ENCODE assay signal across 8 cellular contexts in genomic region chr12:47812797-47813490, GRCh38. TPM values are rescaled to one million over a fixed set of nuclear protein-coding genes. Genes with fewer than 3 reads are reported as not detected.
DNase-seq lines count a peak whose midpoint lies in the region; ATAC-seq lines count a peak whose summit lies in the region.

No MANE protein-coding gene starts in this region.

- H2AFZ ChIP-seq in Karpas-422 (ENCODE audit: low read length): no peak overlapping the region

- H3K27ac Mint-ChIP-seq in central memory CD8-positive, alpha-beta T cell (ENCODE audit: low read depth): peak overlapping the region; percentile 84

- H3K4me1 Mint-ChIP-seq in central memory CD8-positive, alpha-beta T cell: peaks cover 89% of the 10 kb centered on the region

- H3K9ac ChIP-seq in Karpas-422 (ENCODE audit: low read length): peak overlapping the region; percentile 91

- H3K4me1 ChIP-seq in Karpas-422 (ENCODE audit: low read length): peaks cover 94% of the 10 kb centered on the region

- H3K9me3 Mint-ChIP-seq in central memory CD8-positive, alpha-beta T cell: no peaks in the 10 kb centered on the region

- H3K4me3 Mint-ChIP-seq in central memory CD8-positive, alpha-beta T cell: peak overlapping the region; percentile 84

- H4K20me1 ChIP-seq in Karpas-422 (ENCODE audit: insufficient read depth, low read depth, low read length): no peaks in the 10 kb centered on the region

- H3K4me3 ChIP-seq in Karpas-422 (ENCODE audit: low read length): peak overlapping the region; percentile 75

- H3K27ac ChIP-seq in Karpas-422 (ENCODE audit: low read length): peak overlapping the region; percentile 98

- no peaks in the 10 kb centered on the region for H3K9me3 ChIP-seq in Karpas-422 (ENCODE audit: low read length)

- H3K27me3 ChIP-seq in Karpas-422 (ENCODE audit: low read length): no peaks in the 10 kb centered on the region

- peaks cover 8% of the 10 kb centered on the region for H3K36me3 Mint-ChIP-seq in central memory CD8-positive, alpha-beta T cell (ENCODE audit: insufficient read depth)

- no peaks in the 10 kb centered on the region for H3K36me3 ChIP-seq in Karpas-422 (ENCODE audit: insufficient read depth, low read length)

- no peaks in the 10 kb centered on the region for H3K9me2 ChIP-seq in Karpas-422 (replicated peaks; ENCODE audit: insufficient read depth, low read length)

- ATAC-seq in GM21786 (IDR thresholded peaks at IDR 0.05; ENCODE audit: unreplicated experiment): peak; percentile 55
- ATAC-seq in central memory CD8-positive, alpha-beta T cell (replicated peaks; ENCODE audit: extremely low read depth, poor library complexity, severe bottlenecking): peak; percentile 76
- peak; percentile 65 for ATAC-seq in left lobe of liver

- DNase-seq in Daoy (ENCODE audit: low read depth): peak; percentile 94
- peak; percentile 96 for DNase-seq in Karpas-422
- peak; percentile 84 for DNase-seq in activated CD4-positive, CD25-positive, alpha-beta regulatory T cell treated with anti-CD3 and anti-CD28 coated beads, Interleukin-2, amount 50 U/mL, for 72 hours
- peak; percentile 59 to 74 for DNase-seq in central memory CD8-positive, alpha-beta T cell (ENCODE audit: low spot score in 2 of 2)
- peak; percentile 61 for DNase-seq in left lobe of liver (ENCODE audit: low spot score)
- DNase-seq in stimulated activated CD4-positive, alpha-beta T cell treated with anti-CD3 and anti-CD28 coated beads, Interleukin-2, amount 100 ng/mL, for 4 hours (ENCODE audit: low read depth): peak; percentile 94
- no peak for DNase-seq in NCI-H1417 (lab: John Stamatoyannopoulos, UW)

- H3K79me2 ChIP-seq in Karpas-422 (ENCODE audit: low read length): peaks cover 94% of the 10 kb centered on the region

- no peaks in the 10 kb centered on the region for H3K27me3 Mint-ChIP-seq in central memory CD8-positive, alpha-beta T cell

- peak overlapping the region; percentile 89 for H3K4me2 ChIP-seq in Karpas-422 (ENCODE audit: low read depth, low read length, poor library complexity, severe bottlenecking)

RNA-seq across cellular contexts. Expression of gene HDAC7, which starts 6.8 kb away (rescaled TPM):
- total RNA-seq in Daoy (2014; rRNA removed; shearing (Covaris generic)): 19.3 and 20.6 TPM in 2 replicates
- total RNA-seq in Karpas-422 (2014; rRNA removed; shearing (Covaris generic); ENCODE audit: low replicate concordance): 36.2 and 54.8 TPM in 2 replicates
- total RNA-seq in left lobe of liver: 8.1 TPM

RNA-seq across cellular contexts. Expression of gene SLC48A1, which starts 39.9 kb away (rescaled TPM):
- 2.3 and 4.6 TPM in 2 replicates for total RNA-seq in Daoy (2014; rRNA removed; shearing (Covaris generic))
- total RNA-seq in Karpas-422 (2014; rRNA removed; shearing (Covaris generic); ENCODE audit: low replicate concordance): 21.5 and 21.9 TPM in 2 replicates
- 14.1 TPM for total RNA-seq in left lobe of liver

RNA-seq across cellular contexts. Expression of gene RAPGEF3, which starts 54.3 kb away (rescaled TPM):
- 0.83 and 1.4 TPM in 2 replicates for total RNA-seq in Daoy (2014; rRNA removed; shearing (Covaris generic))
- total RNA-seq in Karpas-422 (2014; rRNA removed; shearing (Covaris generic); ENCODE audit: low replicate concordance): 4.4 and 11.9 TPM in 2 replicates
- total RNA-seq in left lobe of liver: 2.1 TPM

Comparison
In these comparisons a context has a peak if more than half of its experiments do, and no peak if none do; other contexts are left out.
1. DNase-seq: peak in Daoy (single experiment), Karpas-422 (single experiment), activated CD4-positive, CD25-positive, alpha-beta regulatory T cell treated with anti-CD3 and anti-CD28 coated beads, Interleukin-2, amount 50 U/mL, for 72 hours (single experiment), central memory CD8-positive, alpha-beta T cell (2 of 2), left lobe of liver (single experiment) and stimulated activated CD4-positive, alpha-beta T cell treated with anti-CD3 and anti-CD28 coated beads, Interleukin-2, amount 100 ng/mL, for 4 hours (single experiment); none in NCI-H1417 (0 of 3).
2. Peak in every context shown above with its lines, with median percentiles within 50 percentile points of each other: ATAC-seq.